Comparison of ENCODE assay signal across 16 cellular contexts in the genomic region with DNA sequence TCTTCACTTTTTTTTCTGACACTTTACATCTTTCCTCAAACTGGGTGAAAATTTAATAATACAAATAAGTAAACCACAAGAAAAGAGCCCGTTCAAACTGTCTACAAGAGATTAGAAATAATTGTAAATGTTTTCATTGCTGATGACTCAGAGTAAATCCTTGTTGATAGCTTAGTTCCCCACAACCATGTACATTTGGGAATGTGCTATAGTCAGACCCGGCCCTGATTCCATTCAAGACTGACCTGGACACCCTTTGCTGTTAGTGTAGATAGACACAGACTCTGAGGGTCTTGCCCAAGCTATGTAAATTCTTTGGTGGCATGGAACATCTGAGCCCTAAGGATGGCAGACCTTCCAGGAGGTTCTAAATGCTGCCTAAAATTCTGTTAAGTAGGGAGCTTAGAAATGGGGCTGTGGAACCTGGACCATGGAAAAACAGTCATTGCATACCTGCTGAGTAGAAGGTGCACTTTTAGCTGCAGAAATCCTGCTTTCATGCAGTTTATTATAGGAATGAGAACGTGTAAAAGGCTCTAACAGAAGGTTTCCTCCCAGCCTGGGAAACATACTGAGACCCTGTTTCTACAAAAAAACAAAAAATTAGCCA. TPM values are rescaled to one million over a fixed set of nuclear protein-coding genes. Genes with fewer than 3 reads are reported as not detected.
DNase-seq lines count a peak whose midpoint lies in the region; ATAC-seq and TF ChIP-seq lines count a peak whose summit lies in the region.
"Had no signal": no experiment of that assay in that cellular context is flagged by ENCODE, and none has a peak within 500 bp of the region (broad histone marks: within the 10 kb centered on the region; RNA-seq: fewer than 3 reads in every experiment).

No MANE protein-coding gene starts in this region.

- intact Hi-C loops in heart right ventricle (cut with DNase I) = loop anchor here in 6 of 10 donors (5.0 to 10.0 kb wide), 5 partner anchors 50 to 148 kb away; no protein-coding TSS in a partner anchor

- H3K9me3 ChIP-seq in cardiac muscle cell (ENCODE audit: low read depth) (no peaks in the 10 kb centered on the region), heart right ventricle (no peaks in the 10 kb centered on the region), smooth muscle cell (replicated peaks; ENCODE audit: low read depth) (no peaks in the 10 kb centered on the region), SJCRH30 (replicated peaks) (no peaks in the 10 kb centered on the region)
- H3K9me3 ChIP-seq: gastroesophageal sphincter, SK-N-SH, upper lobe of left lung had no signal

- in situ Hi-C loops in brain microvascular endothelial cell (cut with HindIII; ENCODE audit: low pct_ligation_motif_present, low sequenced_read_pairs) = no loop called here

- peak overlapping the region; percentile 74 for H3K4me2 ChIP-seq in smooth muscle cell
- H3K4me2 ChIP-seq: SK-N-SH had no signal

- H2AFZ ChIP-seq in smooth muscle cell (ENCODE audit: low read depth) = no peak overlapping the region

- ATAC-seq in heart right ventricle = no peak
- no peak for ATAC-seq in HG02870 (IDR thresholded peaks at IDR 0.05; ENCODE audit: unreplicated experiment)
- ATAC-seq: gastroesophageal sphincter had no signal

- TF ChIP-seq CTCF in cardiac muscle cell (IDR thresholded peaks at IDR 0.05; ENCODE audit: low read depth, low read length) = no peak
- no peak for TF ChIP-seq CTCF in heart right ventricle (IDR thresholded peaks at IDR 0.05)
- no peak for TF ChIP-seq CTCF in brain microvascular endothelial cell (IDR thresholded peaks at IDR 0.05; ENCODE audit: low read depth, low read length, missing control alignments)
- no peak for TF ChIP-seq CTCF in smooth muscle cell (IDR thresholded peaks at IDR 0.05; ENCODE audit: borderline replicate concordance, insufficient read depth, poor library complexity, severe bottlenecking)

- H4K20me1 ChIP-seq in smooth muscle cell (ENCODE audit: low read depth) = peaks cover 71% of the 10 kb centered on the region

- 76% methylated on average over 3 of the region's 3 CpGs for WGBS in heart right ventricle, 2 donors
- 26% methylated on average over 3 of the region's 3 CpGs for WGBS in smooth muscle cell (ENCODE audit: low lambda C conversion rate)

- no peaks in the 10 kb centered on the region for H3K27me3 ChIP-seq in cardiac muscle cell
- no peaks in the 10 kb centered on the region for H3K27me3 ChIP-seq in heart right ventricle
- H3K27me3 ChIP-seq in brain microvascular endothelial cell (replicated peaks) = no peaks in the 10 kb centered on the region
- H3K27me3 ChIP-seq in smooth muscle cell (ENCODE audit: low read depth) = no peaks in the 10 kb centered on the region
- H3K27me3 ChIP-seq in SJCRH30 = no peaks in the 10 kb centered on the region
- H3K27me3 ChIP-seq: gastroesophageal sphincter, upper lobe of left lung had no signal

- peaks cover 11% of the 10 kb centered on the region for H3F3A ChIP-seq in smooth muscle cell (ENCODE audit: low read depth)

- H3K4me3 ChIP-seq in cardiac muscle cell (no peak overlapping the region), heart right ventricle (no peak overlapping the region), brain microvascular endothelial cell (ENCODE audit: low read depth, low read length) (no peak overlapping the region), smooth muscle cell (no peak overlapping the region), SJCRH30 (no peak overlapping the region)
- H3K4me3 ChIP-seq: gastroesophageal sphincter, upper lobe of left lung had no signal

- peaks cover 81% of the 10 kb centered on the region for H3K79me2 ChIP-seq in smooth muscle cell (ENCODE audit: low read depth)

- no peak overlapping the region for H3K9ac ChIP-seq in smooth muscle cell (ENCODE audit: low read depth)
- H3K9ac ChIP-seq: SK-N-SH had no signal

- H3K4me1 ChIP-seq in cardiac muscle cell (ENCODE audit: low read depth) (peaks cover 10% of the 10 kb centered on the region), heart right ventricle (peaks cover 0 to 34% (median 23%) of the 10 kb centered on the region in 9 donors), smooth muscle cell (ENCODE audit: low read depth) (peaks cover 29% of the 10 kb centered on the region), SJCRH30 (no peaks in the 10 kb centered on the region)

- peak in 1 of 2 donors; percentile 25 for DNase-seq in cardiac muscle cell (ENCODE audit: low read depth in 1 of 2, low spot score in 1 of 2)
- DNase-seq in heart right ventricle = no peak
- peak; percentile 37 for DNase-seq in LHCN-M2 (ENCODE audit: low read depth)
- peak; percentile 16 for DNase-seq in brain microvascular endothelial cell
- DNase-seq in smooth muscle cell (lab: John Stamatoyannopoulos, UW; ENCODE audit: unreplicated experiment) = no peak
- no peak for DNase-seq in HT-29 (ENCODE audit: low spot score)
- no peak for DNase-seq in SJCRH30
- DNase-seq: endodermal cell; kidney; SK-N-SH; stimulated activated CD4-positive, alpha-beta T cell treated with anti-CD3 and anti-CD28 coated beads, Interleukin-2, amount 100 ng/mL, for 24 hours; upper lobe of left lung; WERI-Rb-1 had no signal

- H3K27ac ChIP-seq in cardiac muscle cell (peak overlapping the region; percentile 31), heart right ventricle (no peak overlapping the region), brain microvascular endothelial cell (no peak overlapping the region), smooth muscle cell (ENCODE audit: low read depth) (peak overlapping the region; percentile 6), SJCRH30 (no peak overlapping the region)
- H3K27ac ChIP-seq: gastroesophageal sphincter, upper lobe of left lung, WERI-Rb-1 had no signal

- no peaks in the 10 kb centered on the region for H3K36me3 ChIP-seq in cardiac muscle cell
- H3K36me3 ChIP-seq in heart right ventricle = no peaks in the 10 kb centered on the region
- H3K36me3 ChIP-seq in brain microvascular endothelial cell (replicated peaks) = no peaks in the 10 kb centered on the region
- no peaks in the 10 kb centered on the region for H3K36me3 ChIP-seq in smooth muscle cell (ENCODE audit: low read depth)
- no peaks in the 10 kb centered on the region for H3K36me3 ChIP-seq in SJCRH30
- H3K36me3 ChIP-seq: gastroesophageal sphincter, upper lobe of left lung, WERI-Rb-1 had no signal

RNA-seq across cellular contexts. Expression of a gene that starts 3.7 kb away (rescaled TPM):
- 38.9 and 51.8 TPM in 2 replicates for total RNA-seq in cardiac muscle cell
- 33.6 and 36.6 TPM in 2 replicates for polyA plus RNA-seq in cardiac muscle cell
- 10 to 100 TPM in 7 of 10 donors, 1 to 10 TPM in 3; 8.1 to 20.0 (median 10.6) TPM for total RNA-seq in heart right ventricle
- 10 to 100 TPM in 1 of 2 donors, 1 to 10 TPM in 1; 4.4 to 11.3 TPM for polyA plus RNA-seq in heart right ventricle
- 19.5 and 20.5 TPM in 2 replicates for total RNA-seq in LHCN-M2 (2014; rRNA removed)
- 5.4 TPM for polyA plus RNA-seq in LHCN-M2 (2012)
- total RNA-seq in smooth muscle cell = 39.2 and 42.2 TPM in 2 replicates
- polyA plus RNA-seq in smooth muscle cell = 12.4 and 12.9 TPM in 2 replicates
- 5.6 and 8.6 TPM in 2 replicates for total RNA-seq in HT-29 (2014; rRNA removed; shearing (Covaris generic))
- 12.2 TPM in 2 replicates for total RNA-seq in SJCRH30 (2014; rRNA removed; shearing (Covaris generic))

RNA-seq across cellular contexts. Expression of a gene that starts 46.1 kb away (rescaled TPM):
- total RNA-seq in cardiac muscle cell (225 and 367 TPM in 2 replicates), heart right ventricle (100 to 1,000 TPM; 166 to 271 (median 216) TPM), LHCN-M2 (2014; rRNA removed) (12.1 and 16.8 TPM in 2 replicates), smooth muscle cell (39.0 and 42.1 TPM in 2 replicates)
- polyA plus RNA-seq in cardiac muscle cell (110 and 152 TPM in 2 replicates), heart right ventricle (10 to 100 TPM in 1 of 2 donors, 1 to 10 TPM in 1; 7.8 to 39.5 TPM), smooth muscle cell (9.3 and 13.2 TPM in 2 replicates)
- 26.0 TPM for polyA plus RNA-seq in LHCN-M2 (2012)
- total RNA-seq in HT-29 (2014; rRNA removed; shearing (Covaris generic)) = not detected in 2 replicates
- 1.2 and 1.4 TPM in 2 replicates for total RNA-seq in SJCRH30 (2014; rRNA removed; shearing (Covaris generic))
- total RNA-seq: pulmonary artery endothelial cell had no signal

Comparison
In these comparisons a context has a peak if more than half of its experiments do, and no peak if none do; other contexts are left out.
1. H3K27ac ChIP-seq: peak in cardiac muscle cell (single experiment) and smooth muscle cell (single experiment); none in heart right ventricle (0 of 10), brain microvascular endothelial cell (single experiment) and SJCRH30 (single experiment).
2. DNase-seq: peak in LHCN-M2 (single experiment) and brain microvascular endothelial cell (single experiment); none in heart right ventricle (0 of 2), smooth muscle cell (single experiment), HT-29 (single experiment) and SJCRH30 (0 of 2).